8 cellular contexts compared by ENCODE assay signal in genomic region chr1:156124557-156125483, GRCh38.
DNase-seq lines count a peak whose midpoint lies in the region; ATAC-seq and TF ChIP-seq lines count a peak whose summit lies in the region.

No MANE protein-coding gene starts in this region.

- TF ChIP-seq CTCF in fibroblast of mammary gland (conservative IDR thresholded peaks at IDR 0.05; ENCODE audit: control insufficient read depth, insufficient read depth, low read depth, low read length), result no peak

- no peak for ATAC-seq in activated CD4-positive, CD25-positive, alpha-beta regulatory T cell treated with anti-CD3 and anti-CD28 coated beads, Interleukin-2, amount 50 U/mL, for 24 hours

- DNase-seq in activated CD4-positive, alpha-beta T cell treated with anti-CD3 and anti-CD28 coated beads, Interleukin-2, amount 50 U/mL, for 1 hour, result peak; percentile 39
- no peak for DNase-seq in activated CD4-positive, alpha-beta T cell treated with anti-CD3 and anti-CD28 coated beads for 4 hours
- DNase-seq in T-helper 9 cell (peak; percentile 44), fibroblast of mammary gland (ENCODE audit: low read depth) (peak; percentile 67), NCI-H146 treated with DMSO at 0.1 percent for 48 hours (lab: John Stamatoyannopoulos, UW; ENCODE audit: unreplicated experiment) (no peak)
- DNase-seq in stimulated activated CD4-positive, alpha-beta T cell treated with anti-CD3 and anti-CD28 coated beads, Interleukin-1b, Interleukin-23, amount 100 ng/mL, for 48 hours, result no peak

- peak overlapping the region; percentile 13 for H3K4me3 ChIP-seq in fibroblast of mammary gland (ENCODE audit: control insufficient read depth, low read depth, low read length)
- peak overlapping the region in 4 of 7 experiments; percentile 5 to 98 (median 32) for H3K4me3 ChIP-seq in skin epidermis

- H3K27ac ChIP-seq in skin epidermis, result peak overlapping the region; percentile 55 to 100 (median 98)

Comparison
In these comparisons a context has a peak if more than half of its experiments do, and no peak if none do; other contexts are left out.
1. DNase-seq: peak in activated CD4-positive, alpha-beta T cell treated with anti-CD3 and anti-CD28 coated beads, Interleukin-2, amount 50 U/mL, for 1 hour (single experiment), T-helper 9 cell (single experiment) and fibroblast of mammary gland (single experiment); none in activated CD4-positive, alpha-beta T cell treated with anti-CD3 and anti-CD28 coated beads for 4 hours (0 of 2), NCI-H146 treated with DMSO at 0.1 percent for 48 hours (single experiment) and stimulated activated CD4-positive, alpha-beta T cell treated with anti-CD3 and anti-CD28 coated beads, Interleukin-1b, Interleukin-23, amount 100 ng/mL, for 48 hours (single experiment).